In genomic region chr11:65655570-65656332, GRCh38 we compare ENCODE assay signal across 17 cellular contexts. TPM values are rescaled to one million over a fixed set of nuclear protein-coding genes. Genes with fewer than 3 reads are reported as not detected.
DNase-seq lines count a peak whose midpoint lies in the region; ATAC-seq, FAIRE-seq and TF ChIP-seq lines count a peak whose summit lies in the region.
"Had no signal": no experiment of that assay in that cellular context is flagged by ENCODE, and none has a peak within 500 bp of the region (broad histone marks: within the 10 kb centered on the region; RNA-seq: fewer than 3 reads in every experiment).

No MANE protein-coding gene starts in this region.

- H3K4me3 Mint-ChIP-seq in CD4-positive, CD25-positive, alpha-beta regulatory T cell, result peak overlapping the region in 1 of 4 donors; percentile 83
- no peak overlapping the region for H3K4me3 Mint-ChIP-seq in activated naive CD8-positive, alpha-beta T cell treated with anti-CD3 and anti-CD28 coated beads, Interleukin-2, amount 50 U/mL, for 24 hours
- H3K4me3 Mint-ChIP-seq in naive thymus-derived CD8-positive, alpha-beta T cell, result peak overlapping the region in 2 of 10 donors; percentile 29 to 40

- no peak for ATAC-seq in CD4-positive, CD25-positive, alpha-beta regulatory T cell (ENCODE audit: low read depth in 2 of 2)
- ATAC-seq in activated naive CD8-positive, alpha-beta T cell treated with anti-CD3 and anti-CD28 coated beads, Interleukin-2, amount 50 U/mL, for 24 hours, result no peak
- no peak for ATAC-seq in naive thymus-derived CD8-positive, alpha-beta T cell

- H3K9me3 ChIP-seq in CD4-positive, CD25-positive, alpha-beta regulatory T cell (ENCODE audit: control insufficient read depth in 2 of 2, low read length in 2 of 2), result no peaks in the 10 kb centered on the region
- H3K9me3 ChIP-seq in hepatocyte (ENCODE audit: low read depth) (no peaks in the 10 kb centered on the region), SJCRH30 (replicated peaks) (no peaks in the 10 kb centered on the region)

- TF ChIP-seq CTCF in hepatocyte (IDR thresholded peaks at IDR 0.05; ENCODE audit: poor library complexity), result no peak

- no peak for DNase-seq in CD4-positive, CD25-positive, alpha-beta regulatory T cell
- DNase-seq in GM12892 (ENCODE audit: insufficient read length), result peak; percentile 0
- DNase-seq in activated naive CD8-positive, alpha-beta T cell treated with anti-CD3 and anti-CD28 coated beads, Interleukin-2, amount 50 U/mL, for 24 hours, result no peak
- DNase-seq in naive thymus-derived CD8-positive, alpha-beta T cell, result no peak
- DNase-seq in hepatocyte (ENCODE audit: low spot score), result no peak
- no peak for DNase-seq in HEK293T (ENCODE audit: extremely low spot score)
- no peak for DNase-seq in NCI-H345 (lab: John Stamatoyannopoulos, UW)
- no peak for DNase-seq in SJCRH30
- DNase-seq: activated CD4-positive, alpha-beta T cell treated with anti-CD3 and anti-CD28 coated beads, Interleukin-2, amount 50 U/mL, for 48 hours; C1 segment of cervical spinal cord; NCI-H1105; NCI-H2227 treated with DMSO at 0.1 percent for 48 hours; T-helper 9 cell had no signal

- CTCF ChIA-PET in HEK293T (lab: Yijun Ruan, JAX), result no interaction called here

- peaks cover 68% of the 10 kb centered on the region for H3K36me3 ChIP-seq in CD4-positive, CD25-positive, alpha-beta regulatory T cell (ENCODE audit: control insufficient read depth, insufficient read depth, low read length)
- H3K36me3 ChIP-seq in hepatocyte (replicated peaks; ENCODE audit: insufficient read depth, low read depth) (no peaks in the 10 kb centered on the region), SJCRH30 (peaks cover 41% of the 10 kb centered on the region)

- H3K79me2 ChIP-seq in hepatocyte, result peaks cover 9% of the 10 kb centered on the region
- H3K79me2 ChIP-seq: parathyroid adenoma had no signal

- peak overlapping the region in 2 of 3 donors; percentile 64 to 83 for H3K27ac Mint-ChIP-seq in CD4-positive, CD25-positive, alpha-beta regulatory T cell
- peak overlapping the region; percentile 47 for H3K27ac Mint-ChIP-seq in activated naive CD8-positive, alpha-beta T cell treated with anti-CD3 and anti-CD28 coated beads, Interleukin-2, amount 50 U/mL, for 24 hours
- peak overlapping the region in 9 of 10 donors; percentile 59 to 97 (median 78) for H3K27ac Mint-ChIP-seq in naive thymus-derived CD8-positive, alpha-beta T cell

- POLR2A ChIA-PET in naive thymus-derived CD8-positive, alpha-beta T cell (lab: Charles Lee), result interaction anchor here (34.7 kb wide), 1 partner anchor 29 kb away, joined by 1068 read pairs; the partner anchor contains the start of genes MAP3K11, PCNX3 and SIPA1
- POLR2A ChIA-PET in HEK293T (lab: Yijun Ruan, JAX), result interaction anchor here (0.9 to 1.0 kb wide), 2 partner anchors 12 to 17 kb away, joined by 3 read pairs; partner anchors contain the start of gene SIPA1

- no peaks in the 10 kb centered on the region for H3K9me3 Mint-ChIP-seq in CD4-positive, CD25-positive, alpha-beta regulatory T cell
- H3K9me3 Mint-ChIP-seq in activated naive CD8-positive, alpha-beta T cell treated with anti-CD3 and anti-CD28 coated beads, Interleukin-2, amount 50 U/mL, for 24 hours, result no peaks in the 10 kb centered on the region
- H3K9me3 Mint-ChIP-seq in naive thymus-derived CD8-positive, alpha-beta T cell, result no peaks in the 10 kb centered on the region

- H3K4me1 ChIP-seq in CD4-positive, CD25-positive, alpha-beta regulatory T cell (ENCODE audit: control insufficient read depth, insufficient read depth, low read length, poor library complexity, severe bottlenecking), result peaks cover 46% of the 10 kb centered on the region
- peaks cover 22% of the 10 kb centered on the region for H3K4me1 ChIP-seq in hepatocyte (ENCODE audit: insufficient read depth)
- no peaks in the 10 kb centered on the region; the same call in 1 of the 2 replicates for H3K4me1 ChIP-seq in SJCRH30

- peaks cover 13 to 73% (median 43%) of the 10 kb centered on the region in 4 donors for H3K4me1 Mint-ChIP-seq in CD4-positive, CD25-positive, alpha-beta regulatory T cell
- H3K4me1 Mint-ChIP-seq in activated naive CD8-positive, alpha-beta T cell treated with anti-CD3 and anti-CD28 coated beads, Interleukin-2, amount 50 U/mL, for 24 hours, result peaks cover 55% of the 10 kb centered on the region
- peaks cover 49 to 86% (median 69%) of the 10 kb centered on the region in 4 donors for H3K4me1 Mint-ChIP-seq in naive thymus-derived CD8-positive, alpha-beta T cell

- peak; percentile 40; the same call in 1 of the 2 replicates for TF ChIP-seq POLR2A in GM12892 (IDR thresholded peaks at IDR 0.05; ENCODE audit: low read depth, low read length)

- peaks cover 15% of the 10 kb centered on the region for H3K27me3 Mint-ChIP-seq in CD4-positive, CD25-positive, alpha-beta regulatory T cell
- peaks cover 3% of the 10 kb centered on the region for H3K27me3 Mint-ChIP-seq in activated naive CD8-positive, alpha-beta T cell treated with anti-CD3 and anti-CD28 coated beads, Interleukin-2, amount 50 U/mL, for 24 hours
- H3K27me3 Mint-ChIP-seq in naive thymus-derived CD8-positive, alpha-beta T cell, result peaks cover 0 to 2% (median 0%) of the 10 kb centered on the region in 5 donors

- 94% methylated on average over 16 of the region's 16 CpGs for WGBS in hepatocyte (ENCODE audit: low lambda C conversion rate, missing lambda C conversion rate)

- no peak for FAIRE-seq in GM12892 (lab: Jason Lieb, UNC)
- FAIRE-seq: keratinocyte had no signal

- no peaks in the 10 kb centered on the region for H3K27me3 ChIP-seq in CD4-positive, CD25-positive, alpha-beta regulatory T cell (ENCODE audit: control insufficient read depth, insufficient read depth, low read length)
- no peaks in the 10 kb centered on the region for H3K27me3 ChIP-seq in hepatocyte
- no peaks in the 10 kb centered on the region for H3K27me3 ChIP-seq in SJCRH30

- no peaks in the 10 kb centered on the region for H4K20me1 ChIP-seq in hepatocyte (ENCODE audit: insufficient read depth, poor library complexity, severe bottlenecking)

- no peaks in the 10 kb centered on the region for H3K9me2 ChIP-seq in hepatocyte (replicated peaks; ENCODE audit: insufficient read depth)

- peaks cover 46% of the 10 kb centered on the region for H3K36me3 Mint-ChIP-seq in CD4-positive, CD25-positive, alpha-beta regulatory T cell
- peaks cover 55% of the 10 kb centered on the region for H3K36me3 Mint-ChIP-seq in activated naive CD8-positive, alpha-beta T cell treated with anti-CD3 and anti-CD28 coated beads, Interleukin-2, amount 50 U/mL, for 24 hours (ENCODE audit: low read depth)
- H3K36me3 Mint-ChIP-seq in naive thymus-derived CD8-positive, alpha-beta T cell, result peaks cover 0 to 77% (median 24%) of the 10 kb centered on the region in 3 donors

- no peak overlapping the region for H2AFZ ChIP-seq in hepatocyte
- H2AFZ ChIP-seq: parathyroid adenoma had no signal

- H3K4me3 ChIP-seq in CD4-positive, CD25-positive, alpha-beta regulatory T cell (ENCODE audit: low read depth, low read length), result no peak overlapping the region
- no peak overlapping the region for H3K4me3 ChIP-seq in hepatocyte
- H3K4me3 ChIP-seq in SJCRH30, result no peak overlapping the region

- H3K4me2 ChIP-seq in hepatocyte, result no peak overlapping the region
- H3K4me2 ChIP-seq: KMS-11 had no signal

- no peak overlapping the region for H3K27ac ChIP-seq in CD4-positive, CD25-positive, alpha-beta regulatory T cell (ENCODE audit: insufficient read depth, low read length, poor library complexity, severe bottlenecking)
- H3K27ac ChIP-seq in hepatocyte, result no peak overlapping the region
- H3K27ac ChIP-seq in SJCRH30, result no peak overlapping the region
- H3K27ac ChIP-seq: HL-60, KMS-11, parathyroid adenoma had no signal

RNA-seq across cellular contexts. Expression of gene RELA, which starts 7.0 kb away (rescaled TPM):
- 295 TPM for total RNA-seq in CD4-positive, CD25-positive, alpha-beta regulatory T cell
- polyA plus RNA-seq in CD4-positive, CD25-positive, alpha-beta regulatory T cell, result 10 to 100 TPM; 40.3 to 66.1 (median 53.3) TPM
- 28.2 TPM for polyA plus RNA-seq in GM12892 (2012; ENCODE audit: missing spikeins)
- total RNA-seq in naive thymus-derived CD8-positive, alpha-beta T cell, result 100 to 1,000 TPM; 175 to 184 TPM
- polyA plus RNA-seq in naive thymus-derived CD8-positive, alpha-beta T cell, result 10 to 100 TPM; 38.4 to 69.8 (median 56.6) TPM
- total RNA-seq in hepatocyte, result 28.1 and 32.7 TPM in 2 replicates
- 64.6 and 68.7 TPM in 2 replicates for polyA plus RNA-seq in hepatocyte
- 37.3 and 38.3 TPM in 2 replicates for total RNA-seq in SJCRH30 (2014; rRNA removed; shearing (Covaris generic))

RNA-seq across cellular contexts. Expression of gene SIPA1, which starts 17.9 kb away (rescaled TPM):
- 200 TPM for total RNA-seq in CD4-positive, CD25-positive, alpha-beta regulatory T cell
- polyA plus RNA-seq in CD4-positive, CD25-positive, alpha-beta regulatory T cell, result 10 to 100 TPM; 74.7 to 91.5 (median 83.1) TPM
- polyA plus RNA-seq in GM12892 (2012; ENCODE audit: missing spikeins), result 26.0 TPM
- total RNA-seq in naive thymus-derived CD8-positive, alpha-beta T cell, result 100 to 1,000 TPM; 155 to 157 TPM
- 100 to 1,000 TPM; 118 to 238 (median 140) TPM for polyA plus RNA-seq in naive thymus-derived CD8-positive, alpha-beta T cell
- 15.6 and 19.1 TPM in 2 replicates for total RNA-seq in hepatocyte
- 35.2 and 42.9 TPM in 2 replicates for polyA plus RNA-seq in hepatocyte
- total RNA-seq in SJCRH30 (2014; rRNA removed; shearing (Covaris generic)), result 2.8 and 2.9 TPM in 2 replicates

RNA-seq across cellular contexts. Expression of gene PCNX3, which starts 40.2 kb away (rescaled TPM):
- total RNA-seq in CD4-positive, CD25-positive, alpha-beta regulatory T cell, result 61.3 TPM
- polyA plus RNA-seq in CD4-positive, CD25-positive, alpha-beta regulatory T cell, result 1 to 10 TPM; 1.9 to 2.6 (median 2.2) TPM
- polyA plus RNA-seq in GM12892 (2012; ENCODE audit: missing spikeins), result 7.8 TPM
- 10 to 100 TPM; 57.4 to 64.2 TPM for total RNA-seq in naive thymus-derived CD8-positive, alpha-beta T cell
- 1 to 10 TPM in 2 of 3 donors, under 1 TPM in 1; 0.96 to 6.5 (median 2.2) TPM for polyA plus RNA-seq in naive thymus-derived CD8-positive, alpha-beta T cell
- 22.2 and 27.4 TPM in 2 replicates for total RNA-seq in hepatocyte
- 17.6 and 20.0 TPM in 2 replicates for polyA plus RNA-seq in hepatocyte
- 24.3 and 27.1 TPM in 2 replicates for total RNA-seq in SJCRH30 (2014; rRNA removed; shearing (Covaris generic))

RNA-seq across cellular contexts. Expression of gene MAP3K11, which starts 41.7 kb away (rescaled TPM):
- total RNA-seq in CD4-positive, CD25-positive, alpha-beta regulatory T cell, result 73.1 TPM
- 10 to 100 TPM in 2 of 4 donors, 1 to 10 TPM in 2; 8.1 to 11.6 (median 9.8) TPM for polyA plus RNA-seq in CD4-positive, CD25-positive, alpha-beta regulatory T cell
- 15.2 TPM for polyA plus RNA-seq in GM12892 (2012; ENCODE audit: missing spikeins)
- 10 to 100 TPM; 61.6 to 66.3 TPM for total RNA-seq in naive thymus-derived CD8-positive, alpha-beta T cell
- polyA plus RNA-seq in naive thymus-derived CD8-positive, alpha-beta T cell, result 10 to 100 TPM in 2 of 3 donors, 1 to 10 TPM in 1; 8.7 to 20.5 (median 12.7) TPM
- total RNA-seq in hepatocyte, result 39.3 and 40.5 TPM in 2 replicates
- polyA plus RNA-seq in hepatocyte, result 55.3 and 59.5 TPM in 2 replicates
- total RNA-seq in SJCRH30 (2014; rRNA removed; shearing (Covaris generic)), result 20.5 and 24.3 TPM in 2 replicates

RNA-seq across cellular contexts. Expression of gene KAT5, which starts 56.3 kb away (rescaled TPM):
- total RNA-seq in CD4-positive, CD25-positive, alpha-beta regulatory T cell, result 127 TPM
- 10 to 100 TPM; 45.4 to 62.7 (median 55.7) TPM for polyA plus RNA-seq in CD4-positive, CD25-positive, alpha-beta regulatory T cell
- 29.7 TPM for polyA plus RNA-seq in GM12892 (2012; ENCODE audit: missing spikeins)
- 100 to 1,000 TPM; 105 to 125 TPM for total RNA-seq in naive thymus-derived CD8-positive, alpha-beta T cell
- polyA plus RNA-seq in naive thymus-derived CD8-positive, alpha-beta T cell, result 10 to 100 TPM; 38.0 to 57.3 (median 54.0) TPM
- 36.1 and 41.7 TPM in 2 replicates for total RNA-seq in hepatocyte
- polyA plus RNA-seq in hepatocyte, result 53.1 and 77.2 TPM in 2 replicates
- total RNA-seq in SJCRH30 (2014; rRNA removed; shearing (Covaris generic)), result 30.7 and 34.0 TPM in 2 replicates
